In the genomic region with DNA sequence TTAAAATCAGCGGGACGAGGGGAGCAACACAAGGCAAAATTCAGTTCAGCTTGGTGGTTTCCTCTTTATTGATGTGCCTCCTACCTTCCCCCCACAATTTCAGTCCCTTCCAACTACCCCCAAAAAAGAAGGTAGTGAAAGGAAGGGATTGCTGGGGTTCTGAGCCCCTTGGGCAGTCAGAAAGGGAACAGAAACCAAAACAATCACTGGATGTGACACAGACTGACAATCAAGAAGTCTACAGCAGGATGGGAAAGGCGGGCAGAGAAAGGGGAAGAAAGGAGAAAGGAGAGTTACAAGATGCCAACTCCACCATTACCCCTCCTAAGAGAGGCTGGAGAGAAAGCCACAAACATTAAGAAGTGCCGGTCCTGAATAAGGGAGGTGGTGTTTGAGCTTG, we compare ENCODE assay signal across 8 cellular contexts. TPM values are rescaled to one million over a fixed set of nuclear protein-coding genes. Genes with fewer than 3 reads are reported as not detected.
DNase-seq lines count a peak whose midpoint lies in the region; ATAC-seq, FAIRE-seq and TF ChIP-seq lines count a peak whose summit lies in the region.

No MANE protein-coding gene starts in this region.

- POLR2A ChIA-PET in AG04450 (lab: Yijun Ruan, JAX) (no interaction called here), K562 (lab: Yijun Ruan, JAX) (interaction anchor here (1.1 to 3.6 kb wide), 2 partner anchors 11 to 24 kb away, joined by 3 to 16 read pairs; a partner anchor contains a TSS)

- CTCF ChIA-PET in AG04450 (lab: Charles Lee): interaction anchor here (1.0 kb wide), 1 partner anchor 55 kb away, joined by 3 read pairs; no protein-coding TSS in a partner anchor
- CTCF ChIA-PET in K562 (lab: Yijun Ruan, JAX; ENCODE audit: low intra/inter-chr PET ratio): no interaction called here

- peaks cover 64% of the 10 kb centered on the region for H3K79me2 ChIP-seq in K562 (ENCODE audit: control insufficient read depth, insufficient read depth, low read length)

- in situ Hi-C loops in K562 (cut with MboI): no loop called here
- in situ Hi-C loops in ACHN (cut with HindIII; ENCODE audit: low pct_ligation_motif_present, low pct_unique_long_range_greater_than_20kb, low sequenced_read_pairs): no loop called here

- H2AFZ ChIP-seq in K562 (ENCODE audit: low read depth, low read length): no peak overlapping the region

- no TSS peak for BruUV-seq in K562 (replicated peaks; lab: Mats Ljungman, UMichigan)

- TF ChIP-seq CTCF in AG04450 (IDR thresholded peaks at IDR 0.05; ENCODE audit: low read depth, low read length) (no peak), K562 (IDR thresholded peaks at IDR 0.05 in 2 of 3, conservative IDR thresholded peaks at IDR 0.05 in 1 of 3; ENCODE audit: insufficient read depth in 2 of 3, low read depth in 1 of 3, low read length in 3 of 3) (no peak)

- DNase-seq in AG04450 (ENCODE audit: low read depth, low spot score) (no peak), K562 (ENCODE audit: extremely low read depth in 1 of 4, low spot score in 3 of 4) (no peak), ecto neural progenitor cell (ENCODE audit: low spot score) (no peak), NCI-H2029 (lab: John Stamatoyannopoulos, UW) (no peak), ACHN (no peak)

- no peaks in the 10 kb centered on the region for H3K9me1 ChIP-seq in K562 (ENCODE audit: control insufficient read depth, insufficient read depth, low read length)

- H3K9ac ChIP-seq in K562 (ENCODE audit: insufficient read depth in 1 of 2, low read depth in 2 of 2, low read length in 2 of 2): peak overlapping the region; percentile 80 to 97; a peak in 3 of 4 replicates
- peak overlapping the region; percentile 98 to 100 for H3K9ac ChIP-seq in mucosa of rectum (ENCODE audit: low read depth in 1 of 2, low read length in 2 of 2)

- no peak for TF ChIP-seq EP300 in K562 (IDR thresholded peaks at IDR 0.05; ENCODE audit: low read length)

- 17% methylated on average over 4 of the region's 4 CpGs for WGBS in K562 (ENCODE audit: insufficient coverage, low coverage, missing lambda C conversion rate)

- TF ChIP-seq RAD21 in K562 (CRISPR knock-in tag; conservative IDR thresholded peaks at IDR 0.05 in 1 of 2, IDR thresholded peaks at IDR 0.05 in 1 of 2): no peak

- H3K27me3 ChIP-seq in AG04450 (ENCODE audit: control insufficient read depth, insufficient read depth, low read length) (no peaks in the 10 kb centered on the region), K562 (ENCODE audit: control insufficient read depth in 2 of 2, insufficient read depth in 2 of 2, low read length in 2 of 2) (no peaks in the 10 kb centered on the region), mucosa of rectum (ENCODE audit: control insufficient read depth in 2 of 2, insufficient read depth in 2 of 2, low read length in 2 of 2) (no peaks in the 10 kb centered on the region)

- H3K4me2 ChIP-seq in K562 (ENCODE audit: insufficient read depth, low read length): peak overlapping the region; percentile 88

- no peak overlapping the region for H3K27ac ChIP-seq in AG04450 (ENCODE audit: low read depth, low read length)
- H3K27ac ChIP-seq in KOPT-K1 (ENCODE audit: low read depth, low read length, poor library complexity, severe bottlenecking): peak overlapping the region; percentile 2
- peak overlapping the region; percentile 98 for H3K27ac ChIP-seq in K562 (ENCODE audit: extremely low read depth, low read depth, low read length)
- peak overlapping the region in 1 of 2 donors; percentile 43 for H3K27ac ChIP-seq in mucosa of rectum (ENCODE audit: low read depth in 2 of 2, low read length in 2 of 2)

- H3K4me3 ChIP-seq in AG04450 (ENCODE audit: low read depth, low read length) (peak overlapping the region; percentile 97), K562 (peak overlapping the region; percentile 68), mucosa of rectum (ENCODE audit: low read length in 2 of 2) (peak overlapping the region; percentile 91 to 99)

- H3K4me1 ChIP-seq in K562 (replicated peaks in 1 of 2; ENCODE audit: control insufficient read depth in 2 of 2, insufficient read depth in 2 of 2, low read length in 2 of 2) (peaks cover 34 to 39% of the 10 kb centered on the region in 2 experiments; a peak in 4 of 5 replicates), mucosa of rectum (ENCODE audit: control insufficient read depth in 2 of 2, insufficient read depth in 2 of 2, low read length in 2 of 2) (peaks cover 29 to 31% of the 10 kb centered on the region in 2 donors)

- no peak for TF ChIP-seq POLR2A in K562 (conservative IDR thresholded peaks at IDR 0.05)

- ATAC-seq in K562 (no peak), GM21360 (IDR thresholded peaks at IDR 0.05; ENCODE audit: unreplicated experiment) (no peak)

- peak; percentile 57 for FAIRE-seq in K562 (lab: Jason Lieb, UNC)

- peaks cover 5% of the 10 kb centered on the region; the same call in 1 of the 2 replicates for H4K20me1 ChIP-seq in K562 (replicated peaks; ENCODE audit: control insufficient read depth, insufficient read depth, low read length)

- H3K36me3 ChIP-seq in KOPT-K1 (ENCODE audit: insufficient read depth, low read length) (peaks cover 54% of the 10 kb centered on the region), K562 (ENCODE audit: control insufficient read depth, insufficient read depth, low read length) (peaks cover 53% of the 10 kb centered on the region; the same call in 2 of the 3 replicates), mucosa of rectum (ENCODE audit: control insufficient read depth in 2 of 2, insufficient read depth in 2 of 2, low read length in 2 of 2) (peaks cover 23 to 36% of the 10 kb centered on the region in 2 donors)

- intact Hi-C loops in K562 (cut with micrococcal nuclease): no loop called here

- H3K9me3 ChIP-seq in AG04450 (ENCODE audit: control insufficient read depth, insufficient read depth, low read length): peaks cover 3% of the 10 kb centered on the region; the same call in 1 of the 2 replicates
- no peaks in the 10 kb centered on the region for H3K9me3 ChIP-seq in KOPT-K1 (ENCODE audit: insufficient read depth, low read length, poor library complexity, severe bottlenecking)
- H3K9me3 ChIP-seq in K562 (replicated peaks; ENCODE audit: control insufficient read depth, insufficient read depth, low read depth, low read length): no peaks in the 10 kb centered on the region
- no peaks in the 10 kb centered on the region for H3K9me3 ChIP-seq in mucosa of rectum (ENCODE audit: control insufficient read depth in 2 of 2, low read length in 2 of 2)

RNA-seq across cellular contexts. Expression of a gene that starts 1.1 kb away (rescaled TPM):
- polyA plus RNA-seq in AG04450 (2011; rRNA removed): 56.3 and 58.7 TPM in 2 replicates
- 58.1 and 72.8 TPM in 2 replicates for polyA minus RNA-seq in AG04450 (2011; rRNA and poly(A)+ RNA removed)
- total RNA-seq in K562 (2011; cell fraction: chromatin; rRNA removed; ENCODE audit: low replicate concordance): 21.4 and 38.4 TPM in 2 replicates
- 20.0 and 20.1 TPM in 2 replicates for total RNA-seq in K562 (2011; cell fraction: nucleolus; rRNA removed)
- total RNA-seq in K562 (2011; cell fraction: nucleoplasm; rRNA removed): 23.5 and 23.7 TPM in 2 replicates
- 39.0 and 49.9 TPM in 2 replicates for total RNA-seq in K562 (2014; rRNA removed)
- 27.8 and 28.1 TPM in 2 replicates for total RNA-seq in K562 (2014; rRNA removed; fragmentation: Illumina TruSeq; extraction: Trizol)
- total RNA-seq in K562 (2015; rRNA removed; fragmentation: Illumina TruSeq; extraction: Trizol): 50.1 and 51.1 TPM in 2 replicates
- total RNA-seq in K562 (2021): 33.7 and 38.6 TPM in 2 replicates
- 25.0 and 32.7 TPM in 2 replicates for polyA plus RNA-seq in K562 (2011; rRNA removed)
- 20.0 and 33.8 TPM in 2 replicates for polyA plus RNA-seq in K562 (2011; cell fraction: cytosol; rRNA removed)
- polyA plus RNA-seq in K562 (2011; cell fraction: nucleus; rRNA removed): 16.8 and 28.4 TPM in 2 replicates
- 27.6 and 38.6 TPM in 2 replicates for polyA plus RNA-seq in K562 (2012)
- 53.1 and 87.5 TPM in 2 replicates for polyA plus RNA-seq in K562 (2014; fragmentation: Illumina TruSeq; extraction: Trizol)
- polyA plus RNA-seq in K562 (2014; fragmentation: Nextera tagmentation; extraction: Ambion mirVana): 1 to 10 TPM; 7.4 TPM
- polyA plus RNA-seq in K562 (2014; rRNA removed): 34.1 and 36.1 TPM in 2 replicates
- polyA minus RNA-seq in K562 (2011; rRNA and poly(A)+ RNA removed): 20.2 and 26.4 TPM in 2 replicates
- polyA minus RNA-seq in K562 (2011; cell fraction: cytosol; rRNA and poly(A)+ RNA removed): 14.2 and 19.9 TPM in 2 replicates
- 7.1 and 10.6 TPM in 2 replicates for polyA minus RNA-seq in K562 (2011; cell fraction: nucleus; rRNA and poly(A)+ RNA removed)

RNA-seq across cellular contexts. Expression of a gene that starts 1.9 kb away (rescaled TPM):
- polyA plus RNA-seq in AG04450 (2011; rRNA removed) (929 and 984 TPM in 2 replicates), K562 (2011; rRNA removed) (152 and 170 TPM in 2 replicates), K562 (2014; fragmentation: Illumina TruSeq; extraction: Trizol) (309 and 373 TPM in 2 replicates), K562 (2014; fragmentation: Nextera tagmentation; extraction: Ambion mirVana) (100 to 1,000 TPM; 246 to 279 TPM), K562 (2014; rRNA removed) (130 and 135 TPM in 2 replicates)
- polyA minus RNA-seq in AG04450 (2011; rRNA and poly(A)+ RNA removed): 405 and 431 TPM in 2 replicates
- total RNA-seq in K562 (2011; cell fraction: chromatin; rRNA removed; ENCODE audit: low replicate concordance): 24.6 and 29.6 TPM in 2 replicates
- total RNA-seq in K562 (2011; cell fraction: nucleolus; rRNA removed): 22.9 and 27.7 TPM in 2 replicates
- total RNA-seq in K562 (2011; cell fraction: nucleoplasm; rRNA removed): 36.2 and 50.7 TPM in 2 replicates
- total RNA-seq in K562 (2014; rRNA removed) (47.5 and 75.8 TPM in 2 replicates), K562 (2014; rRNA removed; fragmentation: Illumina TruSeq; extraction: Trizol) (104 and 117 TPM in 2 replicates), K562 (2015; rRNA removed; fragmentation: Illumina TruSeq; extraction: Trizol) (114 TPM in 2 replicates), K562 (2021) (152 and 155 TPM in 2 replicates)
- polyA plus RNA-seq in K562 (2011; cell fraction: cytosol; rRNA removed): 165 and 263 TPM in 2 replicates
- polyA plus RNA-seq in K562 (2011; cell fraction: nucleus; rRNA removed): 57.4 and 88.4 TPM in 2 replicates
- 192 and 504 TPM in 2 replicates for polyA plus RNA-seq in K562 (2012)
- 102 and 103 TPM in 2 replicates for polyA minus RNA-seq in K562 (2011; rRNA and poly(A)+ RNA removed)
- polyA minus RNA-seq in K562 (2011; cell fraction: cytosol; rRNA and poly(A)+ RNA removed): 54.3 and 65.2 TPM in 2 replicates
- polyA minus RNA-seq in K562 (2011; cell fraction: nucleus; rRNA and poly(A)+ RNA removed): 10.8 and 28.3 TPM in 2 replicates

RNA-seq across cellular contexts. Expression of a gene that starts 6.1 kb away (rescaled TPM):
- polyA plus RNA-seq in AG04450 (2011; rRNA removed): 5.1 and 8.2 TPM in 2 replicates
- 23.9 and 29.6 TPM in 2 replicates for polyA minus RNA-seq in AG04450 (2011; rRNA and poly(A)+ RNA removed)
- 108 and 173 TPM in 2 replicates for total RNA-seq in K562 (2011; cell fraction: chromatin; rRNA removed; ENCODE audit: low replicate concordance)
- total RNA-seq in K562 (2011; cell fraction: nucleolus; rRNA removed): 80.7 and 98.4 TPM in 2 replicates
- total RNA-seq in K562 (2011; cell fraction: nucleoplasm; rRNA removed): 85.2 and 125 TPM in 2 replicates
- 39.1 and 42.9 TPM in 2 replicates for total RNA-seq in K562 (2014; rRNA removed)
- 10.7 and 12.0 TPM in 2 replicates for total RNA-seq in K562 (2014; rRNA removed; fragmentation: Illumina TruSeq; extraction: Trizol)
- total RNA-seq in K562 (2015; rRNA removed; fragmentation: Illumina TruSeq; extraction: Trizol): 24.3 and 25.9 TPM in 2 replicates
- total RNA-seq in K562 (2021): 44.6 and 49.5 TPM in 2 replicates
- 3.9 and 7.2 TPM in 2 replicates for polyA plus RNA-seq in K562 (2011; rRNA removed)
- 6.9 and 7.1 TPM in 2 replicates for polyA plus RNA-seq in K562 (2011; cell fraction: cytosol; rRNA removed)
- 34.8 and 49.0 TPM in 2 replicates for polyA plus RNA-seq in K562 (2011; cell fraction: nucleus; rRNA removed)
- 45.7 and 51.8 TPM in 2 replicates for polyA plus RNA-seq in K562 (2012)
- 34.0 and 35.5 TPM in 2 replicates for polyA plus RNA-seq in K562 (2014; fragmentation: Illumina TruSeq; extraction: Trizol)
- 1 to 10 TPM; 1.3 TPM for polyA plus RNA-seq in K562 (2014; fragmentation: Nextera tagmentation; extraction: Ambion mirVana)
- polyA plus RNA-seq in K562 (2014; rRNA removed): 25.8 and 28.5 TPM in 2 replicates
- polyA minus RNA-seq in K562 (2011; rRNA and poly(A)+ RNA removed): 11.9 and 13.2 TPM in 2 replicates
- 9.1 and 20.8 TPM in 2 replicates for polyA minus RNA-seq in K562 (2011; cell fraction: cytosol; rRNA and poly(A)+ RNA removed)
- polyA minus RNA-seq in K562 (2011; cell fraction: nucleus; rRNA and poly(A)+ RNA removed): 30.4 and 34.9 TPM in 2 replicates

RNA-seq across cellular contexts. Expression of a gene that starts 11.2 kb away (rescaled TPM):
- polyA plus RNA-seq in AG04450 (2011; rRNA removed) (115 and 151 TPM in 2 replicates), K562 (2011; rRNA removed) (61.4 and 81.4 TPM in 2 replicates), K562 (2014; fragmentation: Illumina TruSeq; extraction: Trizol) (146 and 150 TPM in 2 replicates), K562 (2014; fragmentation: Nextera tagmentation; extraction: Ambion mirVana) (10 to 100 TPM; 10.7 to 13.0 TPM), K562 (2014; rRNA removed) (64.6 and 74.6 TPM in 2 replicates)
- polyA minus RNA-seq in AG04450 (2011; rRNA and poly(A)+ RNA removed): 144 and 171 TPM in 2 replicates
- 89.9 and 155 TPM in 2 replicates for total RNA-seq in K562 (2011; cell fraction: chromatin; rRNA removed; ENCODE audit: low replicate concordance)
- 115 and 117 TPM in 2 replicates for total RNA-seq in K562 (2011; cell fraction: nucleolus; rRNA removed)
- total RNA-seq in K562 (2011; cell fraction: nucleoplasm; rRNA removed): 129 and 140 TPM in 2 replicates
- total RNA-seq in K562 (2014; rRNA removed) (28.5 and 34.9 TPM in 2 replicates), K562 (2014; rRNA removed; fragmentation: Illumina TruSeq; extraction: Trizol) (16.6 and 17.8 TPM in 2 replicates), K562 (2015; rRNA removed; fragmentation: Illumina TruSeq; extraction: Trizol) (22.4 and 23.0 TPM in 2 replicates), K562 (2021) (98.9 and 102 TPM in 2 replicates)
- polyA plus RNA-seq in K562 (2011; cell fraction: cytosol; rRNA removed): 88.4 and 90.5 TPM in 2 replicates
- polyA plus RNA-seq in K562 (2011; cell fraction: nucleus; rRNA removed): 93.5 and 104 TPM in 2 replicates
- 107 and 141 TPM in 2 replicates for polyA plus RNA-seq in K562 (2012)
- polyA minus RNA-seq in K562 (2011; rRNA and poly(A)+ RNA removed): 48.9 and 53.2 TPM in 2 replicates
- 64.0 and 77.7 TPM in 2 replicates for polyA minus RNA-seq in K562 (2011; cell fraction: cytosol; rRNA and poly(A)+ RNA removed)
- 18.8 and 38.0 TPM in 2 replicates for polyA minus RNA-seq in K562 (2011; cell fraction: nucleus; rRNA and poly(A)+ RNA removed)

RNA-seq across cellular contexts. Expression of a gene that starts 11.6 kb away (rescaled TPM):
- polyA plus RNA-seq in AG04450 (2011; rRNA removed) (25.9 and 28.0 TPM in 2 replicates), K562 (2011; rRNA removed) (41.1 and 45.5 TPM in 2 replicates), K562 (2014; fragmentation: Illumina TruSeq; extraction: Trizol) (67.2 and 72.9 TPM in 2 replicates), K562 (2014; fragmentation: Nextera tagmentation; extraction: Ambion mirVana) (10 to 100 TPM; 48.8 to 77.9 TPM), K562 (2014; rRNA removed) (72.9 and 90.0 TPM in 2 replicates)
- polyA minus RNA-seq in AG04450 (2011; rRNA and poly(A)+ RNA removed): 23.7 and 27.8 TPM in 2 replicates
- total RNA-seq in K562 (2011; cell fraction: chromatin; rRNA removed; ENCODE audit: low replicate concordance): 28.4 and 69.3 TPM in 2 replicates
- 49.4 and 51.6 TPM in 2 replicates for total RNA-seq in K562 (2011; cell fraction: nucleolus; rRNA removed)
- 43.8 and 45.5 TPM in 2 replicates for total RNA-seq in K562 (2011; cell fraction: nucleoplasm; rRNA removed)
- total RNA-seq in K562 (2014; rRNA removed) (52.9 and 65.1 TPM in 2 replicates), K562 (2014; rRNA removed; fragmentation: Illumina TruSeq; extraction: Trizol) (25.5 and 25.7 TPM in 2 replicates), K562 (2015; rRNA removed; fragmentation: Illumina TruSeq; extraction: Trizol) (36.6 and 38.1 TPM in 2 replicates), K562 (2021) (61.1 and 61.4 TPM in 2 replicates)
- 72.7 and 84.6 TPM in 2 replicates for polyA plus RNA-seq in K562 (2011; cell fraction: cytosol; rRNA removed)
- polyA plus RNA-seq in K562 (2011; cell fraction: nucleus; rRNA removed): 74.5 and 78.4 TPM in 2 replicates
- polyA plus RNA-seq in K562 (2012): 54.2 and 70.9 TPM in 2 replicates
- polyA minus RNA-seq in K562 (2011; rRNA and poly(A)+ RNA removed): 21.2 and 32.3 TPM in 2 replicates
- 21.1 and 28.9 TPM in 2 replicates for polyA minus RNA-seq in K562 (2011; cell fraction: cytosol; rRNA and poly(A)+ RNA removed)
- polyA minus RNA-seq in K562 (2011; cell fraction: nucleus; rRNA and poly(A)+ RNA removed): 13.3 and 18.7 TPM in 2 replicates
